ENCODE assay signal across 9 cellular contexts in the genomic region with DNA sequence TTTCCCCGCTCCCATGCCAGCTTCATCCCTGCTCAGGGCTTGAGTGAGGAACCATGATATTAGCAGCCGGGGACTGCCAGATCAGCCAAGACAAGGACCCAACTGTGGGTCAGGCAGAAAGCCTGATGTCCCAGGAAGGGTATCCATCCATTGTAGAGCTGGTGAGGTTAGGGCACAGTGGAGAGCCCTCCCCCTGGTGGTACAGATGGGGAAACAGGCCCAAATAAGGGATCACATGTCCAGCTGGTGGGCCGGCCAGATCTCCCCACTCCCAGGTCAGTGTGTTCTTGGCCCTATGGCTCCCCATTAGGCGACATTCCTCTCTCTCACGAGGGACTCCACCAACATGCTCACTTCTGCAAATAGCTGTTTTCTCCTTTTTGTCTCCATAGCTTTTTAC. TPM values are rescaled to one million over a fixed set of nuclear protein-coding genes. Genes with fewer than 3 reads are reported as not detected.
A peak's percentile ranks its signal among the peaks of the same experiment; 100 is the strongest.
DNase-seq lines count a peak whose midpoint lies in the region; TF ChIP-seq lines count a peak whose summit lies in the region.
"Had no signal": no experiment of that assay in that cellular context is flagged by ENCODE, and none has a peak within 500 bp of the region (broad histone marks: within the 10 kb centered on the region; RNA-seq: fewer than 3 reads in every experiment).

No MANE protein-coding gene starts in this region.

- H2BK12ac ChIP-seq in trophoblast cell (ENCODE audit: low read length): peak overlapping the region; percentile 33

- no peak overlapping the region for H3K14ac ChIP-seq in trophoblast cell (ENCODE audit: low read length)

- peaks cover 0 to 1% (median 0%) of the 10 kb centered on the region in 3 donors for H3K36me3 Mint-ChIP-seq in CD8-positive, alpha-beta memory T cell

- no peak overlapping the region for H3K4me2 ChIP-seq in trophoblast cell (ENCODE audit: low read length)

- H3K9me3 Mint-ChIP-seq in CD8-positive, alpha-beta memory T cell: no peaks in the 10 kb centered on the region

- TF ChIP-seq CTCF in GM12874 (IDR thresholded peaks at IDR 0.05; ENCODE audit: insufficient read depth, low read depth, low read length) (peak; percentile 56), choroid plexus epithelial cell (conservative IDR thresholded peaks at IDR 0.05; ENCODE audit: low read depth, low read length) (peak; percentile 73)

- CTCF ChIA-PET in CD8-positive, alpha-beta memory T cell (lab: Charles Lee): interaction anchor here (0.6 to 1.2 kb wide), 2 partner anchors 12 to 43 kb away, joined by 3 to 4 read pairs; no protein-coding TSS in a partner anchor

- H2AFZ ChIP-seq in trophoblast cell (ENCODE audit: insufficient read depth, low read length, poor library complexity): no peak overlapping the region

- H3K9me3 ChIP-seq in trophoblast cell (ENCODE audit: insufficient read depth, low read depth, low read length): no peaks in the 10 kb centered on the region
- no peaks in the 10 kb centered on the region for H3K9me3 ChIP-seq in CD8-positive, alpha-beta memory T cell (ENCODE audit: low read length)

- no peaks in the 10 kb centered on the region for H3K36me3 ChIP-seq in trophoblast cell (ENCODE audit: control insufficient read depth in 1 of 2, insufficient read depth in 2 of 2, low read length in 2 of 2)
- H3K36me3 ChIP-seq in CD8-positive, alpha-beta memory T cell (ENCODE audit: insufficient read depth, low read length): no peaks in the 10 kb centered on the region

- H3K27me3 Mint-ChIP-seq in CD8-positive, alpha-beta memory T cell: peaks cover 14 to 52% of the 10 kb centered on the region in 2 donors

- WGBS in trophoblast cell (ENCODE audit: extremely low coverage, insufficient coverage, insufficient read length): no CpG with 5 or more reads among the region's 5 CpGs

- H3K9ac ChIP-seq in trophoblast cell (ENCODE audit: low read length): no peak overlapping the region

- no peak overlapping the region for H3K27ac Mint-ChIP-seq in CD8-positive, alpha-beta memory T cell

- no peak overlapping the region for H3K4ac ChIP-seq in trophoblast cell (ENCODE audit: low read depth, low read length)

- no peaks in the 10 kb centered on the region for H3K4me1 Mint-ChIP-seq in CD8-positive, alpha-beta memory T cell

- H3K4me1 ChIP-seq in trophoblast cell (ENCODE audit: control insufficient read depth in 1 of 2, insufficient read depth in 2 of 2, low read length in 2 of 2): peaks cover 0 to 2% of the 10 kb centered on the region in 2 experiments
- no peaks in the 10 kb centered on the region for H3K4me1 ChIP-seq in CD8-positive, alpha-beta memory T cell (ENCODE audit: insufficient read depth, low read length)

- H3K79me1 ChIP-seq in trophoblast cell (ENCODE audit: low read length): peaks cover 4% of the 10 kb centered on the region

- H4K8ac ChIP-seq in trophoblast cell (ENCODE audit: low read depth, low read length): no peak overlapping the region

- no peak overlapping the region for H3K23ac ChIP-seq in trophoblast cell (ENCODE audit: low read length)

- no peak overlapping the region for H3K18ac ChIP-seq in trophoblast cell (ENCODE audit: low read length)

- POLR2A ChIA-PET in CD8-positive, alpha-beta memory T cell (lab: Charles Lee): no interaction called here

- H3K79me2 ChIP-seq in trophoblast cell (ENCODE audit: control insufficient read depth, insufficient read depth, low read length, poor library complexity): no peaks in the 10 kb centered on the region

- peak; percentile 24 for DNase-seq in LoVo (ENCODE audit: low spot score)
- peak; percentile 57 for DNase-seq in choroid plexus epithelial cell (ENCODE audit: low read depth)
- DNase-seq in trophoblast cell: peak; percentile 15 to 47
- DNase-seq in AML-193 (lab: John Stamatoyannopoulos, UW): no peak
- DNase-seq in CD8-positive, alpha-beta memory T cell: no peak
- no peak for DNase-seq in stimulated activated CD4-positive, alpha-beta T cell treated with anti-CD3 and anti-CD28 coated beads, Interleukin-1b, Interleukin-23, amount 100 ng/mL, for 48 hours
- DNase-seq in DMS114 treated with DMSO at 0.1 percent for 48 hours (lab: John Stamatoyannopoulos, UW; ENCODE audit: unreplicated experiment): no peak
- DNase-seq: hypothalamus had no signal

- no peak overlapping the region for H4K12ac ChIP-seq in trophoblast cell (ENCODE audit: low read depth, low read length)

- no peaks in the 10 kb centered on the region for H3K27me3 ChIP-seq in trophoblast cell (ENCODE audit: insufficient read depth, low read length)
- peaks cover 7% of the 10 kb centered on the region for H3K27me3 ChIP-seq in CD8-positive, alpha-beta memory T cell (ENCODE audit: insufficient read depth, low read length, poor library complexity, severe bottlenecking)

- no peak overlapping the region for H3K4me3 ChIP-seq in choroid plexus epithelial cell (ENCODE audit: low read depth, low read length)
- H3K4me3 ChIP-seq in trophoblast cell (ENCODE audit: low read depth, low read length): no peak overlapping the region
- no peak overlapping the region for H3K4me3 ChIP-seq in CD8-positive, alpha-beta memory T cell (ENCODE audit: low read length)

- no peak overlapping the region for H2AK5ac ChIP-seq in trophoblast cell (ENCODE audit: low read length)

- no peak overlapping the region for H4K91ac ChIP-seq in trophoblast cell (ENCODE audit: low read depth, low read length)

- H3K27ac ChIP-seq in trophoblast cell (ENCODE audit: low read depth, low read length): no peak overlapping the region
- H3K27ac ChIP-seq in CD8-positive, alpha-beta memory T cell (ENCODE audit: low read depth, low read length): no peak overlapping the region

- H3K4me3 Mint-ChIP-seq in CD8-positive, alpha-beta memory T cell: no peak overlapping the region

- H2BK5ac ChIP-seq in trophoblast cell (ENCODE audit: low read depth, low read length, poor library complexity): no peak overlapping the region

- no peak overlapping the region for H2BK120ac ChIP-seq in trophoblast cell (ENCODE audit: insufficient read depth, low read length, poor library complexity)

RNA-seq across cellular contexts. Expression of a gene that starts 9.0 kb away (rescaled TPM):
- 9.7 and 11.3 TPM in 2 replicates for polyA plus RNA-seq in trophoblast cell (2013)
- not detected for total RNA-seq in CD8-positive, alpha-beta memory T cell
- polyA plus RNA-seq in CD8-positive, alpha-beta memory T cell: not detected

RNA-seq across cellular contexts. Expression of a gene that starts 14.3 kb away (rescaled TPM):
- polyA plus RNA-seq in trophoblast cell (2013): 0.01 and 0.03 TPM in 2 replicates
- not detected for total RNA-seq in CD8-positive, alpha-beta memory T cell
- not detected for polyA plus RNA-seq in CD8-positive, alpha-beta memory T cell

RNA-seq across cellular contexts. Expression of a gene that starts 19.9 kb away (rescaled TPM):
- polyA plus RNA-seq in trophoblast cell (2013): 91.3 and 93.4 TPM in 2 replicates
- 1 to 10 TPM in 1 of 2 experiments, under 1 TPM in 1; 0.66 to 2.0 TPM for total RNA-seq in CD8-positive, alpha-beta memory T cell
- polyA plus RNA-seq in CD8-positive, alpha-beta memory T cell: 0.81 TPM

Comparison
In these comparisons a context has a peak if more than half of its experiments do, and no peak if none do; other contexts are left out.
1. DNase-seq: peak in LoVo (single experiment), choroid plexus epithelial cell (single experiment) and trophoblast cell (2 of 2); none in AML-193 (0 of 2), CD8-positive, alpha-beta memory T cell (0 of 5), stimulated activated CD4-positive, alpha-beta T cell treated with anti-CD3 and anti-CD28 coated beads, Interleukin-1b, Interleukin-23, amount 100 ng/mL, for 48 hours (single experiment) and DMS114 treated with DMSO at 0.1 percent for 48 hours (single experiment).